1 cellular context compared by ENCODE assay signal in genomic region chr9:96442491-96442890, GRCh38.
TF ChIP-seq lines count a peak whose summit lies in the region.

No MANE protein-coding gene starts in this region.

TF ChIP-seq in GM12878, 131 proteins besides CTCF, POLR2A, EP300 and RAD21:
- no peak for TF ChIP-seq PML (IDR thresholded peaks at IDR 0.05; ENCODE audit: low read length)
- no peak for TF ChIP-seq NBN (IDR thresholded peaks at IDR 0.05)
- no peak for TF ChIP-seq FOXK2 (IDR thresholded peaks at IDR 0.05)
- no peak for TF ChIP-seq ZNF687 (IDR thresholded peaks at IDR 0.05)
- no peak for TF ChIP-seq SUZ12 (IDR thresholded peaks at IDR 0.05; ENCODE audit: unreplicated experiment)
- TF ChIP-seq NKRF (conservative IDR thresholded peaks at IDR 0.05): no peak
- TF ChIP-seq HDAC6 (IDR thresholded peaks at IDR 0.05; ENCODE audit: unreplicated experiment): no peak
- no peak for TF ChIP-seq ELK1 (IDR thresholded peaks at IDR 0.05; ENCODE audit: low read depth, low read length)
- TF ChIP-seq PAX8 (IDR thresholded peaks at IDR 0.05): no peak
- TF ChIP-seq SREBF2 (IDR thresholded peaks at IDR 0.05; ENCODE audit: low read length): no peak
- TF ChIP-seq MYB (IDR thresholded peaks at IDR 0.05; ENCODE audit: borderline replicate concordance, low read depth, low read length): no peak
- no peak for TF ChIP-seq MLLT1 (IDR thresholded peaks at IDR 0.05)
- TF ChIP-seq SRF (IDR thresholded peaks at IDR 0.05; ENCODE audit: low read depth in 2 of 2, low read length in 2 of 2): no peak
- no peak for TF ChIP-seq YBX1 (IDR thresholded peaks at IDR 0.05)
- TF ChIP-seq IRF5 (IDR thresholded peaks at IDR 0.05; ENCODE audit: borderline replicate concordance): no peak
- no peak for TF ChIP-seq CEBPZ (IDR thresholded peaks at IDR 0.05; ENCODE audit: low read depth, low read length)
- no peak for TF ChIP-seq CBX5 (IDR thresholded peaks at IDR 0.05; ENCODE audit: low read depth)
